1 cellular context compared by ENCODE assay signal in genomic region chr9:95649801-95650213, GRCh38.
TF ChIP-seq lines count a peak whose summit lies in the region.

No MANE protein-coding gene starts in this region.

TF ChIP-seq in SK-N-SH, 30 proteins besides CTCF, POLR2A, EP300 and RAD21 (continued from another document):
- no peak for TF ChIP-seq ZBTB33 (IDR thresholded peaks at IDR 0.05; ENCODE audit: borderline replicate concordance, low read depth)
- no peak for TF ChIP-seq TEAD4 (IDR thresholded peaks at IDR 0.05; ENCODE audit: borderline replicate concordance, insufficient read depth)
